In the genomic region with DNA sequence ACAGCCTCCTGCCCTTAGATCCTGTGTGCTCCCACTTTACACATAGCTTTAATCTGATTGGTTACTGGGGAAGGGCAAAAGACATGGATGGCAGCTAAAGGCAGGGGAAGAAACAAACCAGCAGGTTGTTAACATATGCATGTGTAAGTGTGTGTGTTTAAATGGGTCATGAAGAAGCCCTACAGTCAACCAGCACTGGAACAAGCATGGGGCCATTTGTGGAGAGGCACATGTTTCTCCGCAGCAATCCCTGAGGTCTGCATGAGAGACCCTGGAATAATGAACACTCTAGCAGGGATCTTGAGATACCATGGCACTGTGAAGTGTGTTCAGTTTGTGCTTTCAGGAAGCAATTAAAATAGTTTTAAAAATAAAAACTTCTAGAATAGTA, we compare ENCODE assay signal across 14 cellular contexts. TPM values are rescaled to one million over a fixed set of nuclear protein-coding genes. Genes with fewer than 3 reads are reported as not detected.
A peak's percentile ranks its signal among the peaks of the same experiment; 100 is the strongest.
DNase-seq lines count a peak whose midpoint lies in the region; ATAC-seq lines count a peak whose summit lies in the region.
"Had no signal": no experiment of that assay in that cellular context is flagged by ENCODE, and none has a peak within 500 bp of the region (broad histone marks: within the 10 kb centered on the region; RNA-seq: fewer than 3 reads in every experiment).

No MANE protein-coding gene starts in this region.

- POLR2A ChIA-PET in naive thymus-derived CD8-positive, alpha-beta T cell (lab: Charles Lee), result interaction anchor here (0.6 to 14.7 kb wide), 3 partner anchors 23 to 53 kb away, joined by 3 to 915 read pairs (median 4); no protein-coding TSS in a partner anchor

- ATAC-seq in stimulated activated naive CD8-positive, alpha-beta T cell treated with anti-CD3 and anti-CD28 coated beads, Interleukin-15, Interleukin-2, amounts not matched to agents 100 U/mL and 50 U/mL, for 24 hours, result no peak
- ATAC-seq in activated naive CD8-positive, alpha-beta T cell treated with anti-CD3 and anti-CD28 coated beads, Interleukin-2, amount 50 U/mL, for 24 hours, result no peak
- no peak for ATAC-seq in naive thymus-derived CD8-positive, alpha-beta T cell
- ATAC-seq in sciatic nerve, result no peak

- intact Hi-C loops in sciatic nerve (cut with DNase I), result no loop called here

- H3K4me1 Mint-ChIP-seq in stimulated activated naive CD8-positive, alpha-beta T cell treated with anti-CD3 and anti-CD28 coated beads, Interleukin-15, Interleukin-2, amounts not matched to agents 100 ng/mL and 50 ng/mL, for 24 hours (ENCODE audit: low read depth), result peaks cover 92% of the 10 kb centered on the region
- H3K4me1 Mint-ChIP-seq in activated naive CD8-positive, alpha-beta T cell treated with anti-CD3 and anti-CD28 coated beads, Interleukin-2, amount 50 U/mL, for 24 hours, result peaks cover 89% of the 10 kb centered on the region
- peaks cover 49 to 91% (median 86%) of the 10 kb centered on the region in 4 donors for H3K4me1 Mint-ChIP-seq in naive thymus-derived CD8-positive, alpha-beta T cell

- peak overlapping the region; percentile 72 for H3K27ac Mint-ChIP-seq in stimulated activated naive CD8-positive, alpha-beta T cell treated with anti-CD3 and anti-CD28 coated beads, Interleukin-15, Interleukin-2, amounts not matched to agents 100 ng/mL and 50 ng/mL, for 24 hours
- peak overlapping the region; percentile 77 for H3K27ac Mint-ChIP-seq in activated naive CD8-positive, alpha-beta T cell treated with anti-CD3 and anti-CD28 coated beads, Interleukin-2, amount 50 U/mL, for 24 hours
- peak overlapping the region; percentile 91 to 100 (median 96) for H3K27ac Mint-ChIP-seq in naive thymus-derived CD8-positive, alpha-beta T cell
- H3K27ac Mint-ChIP-seq: HFFc6, progenitor cell of endocrine pancreas had no signal

- no peaks in the 10 kb centered on the region for H3K9me3 Mint-ChIP-seq in stimulated activated naive CD8-positive, alpha-beta T cell treated with anti-CD3 and anti-CD28 coated beads, Interleukin-15, Interleukin-2, amounts not matched to agents 100 ng/mL and 50 ng/mL, for 24 hours
- no peaks in the 10 kb centered on the region for H3K9me3 Mint-ChIP-seq in activated naive CD8-positive, alpha-beta T cell treated with anti-CD3 and anti-CD28 coated beads, Interleukin-2, amount 50 U/mL, for 24 hours
- peaks cover 0 to 2% (median 0%) of the 10 kb centered on the region in 9 donors for H3K9me3 Mint-ChIP-seq in naive thymus-derived CD8-positive, alpha-beta T cell
- H3K9me3 Mint-ChIP-seq: HFFc6 had no signal

- peaks cover 15% of the 10 kb centered on the region for H3K36me3 Mint-ChIP-seq in stimulated activated naive CD8-positive, alpha-beta T cell treated with anti-CD3 and anti-CD28 coated beads, Interleukin-15, Interleukin-2, amounts not matched to agents 100 ng/mL and 50 ng/mL, for 24 hours (ENCODE audit: low read depth)
- peaks cover 12% of the 10 kb centered on the region for H3K36me3 Mint-ChIP-seq in activated naive CD8-positive, alpha-beta T cell treated with anti-CD3 and anti-CD28 coated beads, Interleukin-2, amount 50 U/mL, for 24 hours (ENCODE audit: low read depth)
- peaks cover 0 to 39% (median 5%) of the 10 kb centered on the region in 3 donors for H3K36me3 Mint-ChIP-seq in naive thymus-derived CD8-positive, alpha-beta T cell

- H3K4me3 Mint-ChIP-seq in stimulated activated naive CD8-positive, alpha-beta T cell treated with anti-CD3 and anti-CD28 coated beads, Interleukin-15, Interleukin-2, amounts not matched to agents 100 ng/mL and 50 ng/mL, for 24 hours, result peak overlapping the region; percentile 32
- no peak overlapping the region for H3K4me3 Mint-ChIP-seq in activated naive CD8-positive, alpha-beta T cell treated with anti-CD3 and anti-CD28 coated beads, Interleukin-2, amount 50 U/mL, for 24 hours
- peak overlapping the region; percentile 92 to 100 (median 96) for H3K4me3 Mint-ChIP-seq in naive thymus-derived CD8-positive, alpha-beta T cell
- H3K4me3 Mint-ChIP-seq: HFFc6 had no signal

- H3K27me3 Mint-ChIP-seq in stimulated activated naive CD8-positive, alpha-beta T cell treated with anti-CD3 and anti-CD28 coated beads, Interleukin-15, Interleukin-2, amounts not matched to agents 100 ng/mL and 50 ng/mL, for 24 hours, result no peaks in the 10 kb centered on the region
- no peaks in the 10 kb centered on the region for H3K27me3 Mint-ChIP-seq in activated naive CD8-positive, alpha-beta T cell treated with anti-CD3 and anti-CD28 coated beads, Interleukin-2, amount 50 U/mL, for 24 hours
- H3K27me3 Mint-ChIP-seq in naive thymus-derived CD8-positive, alpha-beta T cell, result no peaks in the 10 kb centered on the region

- no peak for DNase-seq in stimulated activated naive CD8-positive, alpha-beta T cell treated with anti-CD3 and anti-CD28 coated beads, Interleukin-15, Interleukin-2, amounts not matched to agents 100 U/mL and 50 U/mL, for 24 hours
- DNase-seq in activated naive CD8-positive, alpha-beta T cell treated with anti-CD3 and anti-CD28 coated beads, Interleukin-2, amount 50 U/mL, for 24 hours, result no peak
- no peak for DNase-seq in naive thymus-derived CD8-positive, alpha-beta T cell
- no peak for DNase-seq in GM03348 (ENCODE audit: low spot score)
- DNase-seq in KBM-7, result no peak
- DNase-seq in sciatic nerve (ENCODE audit: low spot score), result no peak
- DNase-seq in NCI-H128 (lab: John Stamatoyannopoulos, UW; ENCODE audit: unreplicated experiment), result no peak
- DNase-seq: C1 segment of cervical spinal cord, foreskin fibroblast, HFFc6, KG1, tibial artery had no signal

- in situ Hi-C loops in KBM-7 (cut with MboI; ENCODE audit: low pct_unique_long_range_greater_than_20kb, low sequenced_read_pairs), result no loop called here

RNA-seq across cellular contexts. Expression of a gene that starts 6.0 kb away (rescaled TPM):
- 100 to 1,000 TPM; 240 to 244 TPM for total RNA-seq in naive thymus-derived CD8-positive, alpha-beta T cell
- 100 to 1,000 TPM in 1 of 3 donors, 10 to 100 TPM in 2; 70.1 to 102 (median 93.7) TPM for polyA plus RNA-seq in naive thymus-derived CD8-positive, alpha-beta T cell
- 85.9 TPM for total RNA-seq in sciatic nerve
